13 cellular contexts compared by ENCODE assay signal in genomic region chr17:68908045-68908444, GRCh38. TPM values are rescaled to one million over a fixed set of nuclear protein-coding genes. Genes with fewer than 3 reads are reported as not detected.
DNase-seq lines count a peak whose midpoint lies in the region; ATAC-seq and TF ChIP-seq lines count a peak whose summit lies in the region.
"Had no signal": no experiment of that assay in that cellular context is flagged by ENCODE, and none has a peak within 500 bp of the region (broad histone marks: within the 10 kb centered on the region; RNA-seq: fewer than 3 reads in every experiment).

No MANE protein-coding gene starts in this region.

- H3K27ac Mint-ChIP-seq in WTC11 (no peak overlapping the region), GM23338 (no peak overlapping the region)
- H3K27ac Mint-ChIP-seq: activated T-cell treated with anti-CD3 and anti-CD28 coated beads, Interleukin-2, amount 50 U/mL, for 72 hours had no signal

- H3K9me3 ChIP-seq in sigmoid colon, result no peaks in the 10 kb centered on the region

- CTCF ChIA-PET in WTC11 (lab: Charles Lee), result interaction anchor here (1.8 kb wide), 1 partner anchor 136 kb away, joined by 8 read pairs; no protein-coding TSS in a partner anchor

- POLR2A ChIA-PET in WTC11 (lab: Charles Lee), result no interaction called here

- H3K27me3 Mint-ChIP-seq in WTC11 (ENCODE audit: low read depth) (no peaks in the 10 kb centered on the region), GM23338 (ENCODE audit: insufficient read depth, low read depth, poor library complexity) (no peaks in the 10 kb centered on the region)

- TF ChIP-seq EP300 in sigmoid colon (IDR thresholded peaks at IDR 0.05), result no peak

- H2AFZ ChIP-seq in GM23338, result no peak overlapping the region

- intact Hi-C loops in sigmoid colon (cut with DNase I), result loop anchor here (10.0 kb wide), 1 partner anchor 113 kb away; no protein-coding TSS in a partner anchor

- no peaks in the 10 kb centered on the region for H3K79me2 ChIP-seq in GM23338 (replicated peaks; ENCODE audit: insufficient read depth)

- H3K4me2 ChIP-seq in GM23338, result no peak overlapping the region

- WGBS in sigmoid colon, 2 donors, result 78 to 80% methylated on average over 2 of the region's 2 CpGs

- H3K9me3 Mint-ChIP-seq in WTC11 (peaks cover 8% of the 10 kb centered on the region), GM23338 (peaks cover 8% of the 10 kb centered on the region)
- H3K9me3 Mint-ChIP-seq: activated T-cell treated with anti-CD3 and anti-CD28 coated beads, Interleukin-2, amount 50 U/mL, for 72 hours had no signal

- no peak overlapping the region for H3K4me3 Mint-ChIP-seq in WTC11
- no peak overlapping the region for H3K4me3 Mint-ChIP-seq in GM23338
- H3K4me3 Mint-ChIP-seq: activated T-cell treated with anti-CD3 and anti-CD28 coated beads, Interleukin-2, amount 50 U/mL, for 72 hours had no signal

- H3F3A ChIP-seq in GM23338 (replicated peaks; ENCODE audit: low read depth), result no peaks in the 10 kb centered on the region

- H3K27me3 ChIP-seq in sigmoid colon (no peaks in the 10 kb centered on the region), GM23338 (ENCODE audit: insufficient read depth) (no peaks in the 10 kb centered on the region)

- H3K27ac ChIP-seq in sigmoid colon, result peak overlapping the region; percentile 5 to 65 (median 62)
- H3K27ac ChIP-seq in GM23338 (ENCODE audit: low read depth), result no peak overlapping the region

- H3K4me3 ChIP-seq in sigmoid colon (no peak overlapping the region), GM23338 (no peak overlapping the region)

- DNase-seq in WTC11 (ENCODE audit: low spot score), result no peak
- no peak for DNase-seq in sigmoid colon
- no peak for DNase-seq in C1 segment of cervical spinal cord (lab: John Stamatoyannopoulos, UW)
- DNase-seq in OCI-M2 (lab: John Stamatoyannopoulos, UW; ENCODE audit: unreplicated experiment), result no peak
- no peak for DNase-seq in GM23338 (ENCODE audit: low spot score)
- no peak for DNase-seq in SW 1271 (lab: John Stamatoyannopoulos, UW)
- DNase-seq: activated T-cell treated with anti-CD3 and anti-CD28 coated beads, Interleukin-2, amount 50 U/mL, for 72 hours; Calu3; NCI-H524 treated with DMSO at 0.1 percent for 48 hours; T1000 had no signal

- no peaks in the 10 kb centered on the region for H3K36me3 Mint-ChIP-seq in WTC11
- H3K36me3 Mint-ChIP-seq in GM23338 (ENCODE audit: low read depth), result peaks cover 3% of the 10 kb centered on the region; the same call in 2 of the 3 replicates

- no peaks in the 10 kb centered on the region for H4K20me1 ChIP-seq in GM23338 (replicated peaks; ENCODE audit: insufficient read depth)

- H3K36me3 ChIP-seq in sigmoid colon (no peaks in the 10 kb centered on the region), GM23338 (ENCODE audit: insufficient read depth) (no peaks in the 10 kb centered on the region)

- TF ChIP-seq POLR2A in sigmoid colon (IDR thresholded peaks at IDR 0.05), result no peak

- H3K4me1 ChIP-seq in sigmoid colon (peaks cover 0 to 34% (median 26%) of the 10 kb centered on the region in 4 donors), GM23338 (ENCODE audit: insufficient read depth) (no peaks in the 10 kb centered on the region)

- ATAC-seq in GM18909 (IDR thresholded peaks at IDR 0.05; ENCODE audit: poor library complexity, unreplicated experiment) (peak; percentile 57), HG02642 (IDR thresholded peaks at IDR 0.05; ENCODE audit: poor library complexity, unreplicated experiment) (peak; percentile 69), WTC11 (no peak), GM23338 (no peak)
- ATAC-seq: activated T-cell treated with anti-CD3 and anti-CD28 coated beads, Interleukin-2, amount 50 U/mL, for 72 hours had no signal

- TF ChIP-seq CTCF in WTC11 (IDR thresholded peaks at IDR 0.05), result no peak
- TF ChIP-seq CTCF in sigmoid colon (IDR thresholded peaks at IDR 0.05), result no peak
- no peak for TF ChIP-seq CTCF in GM23338 (conservative IDR thresholded peaks at IDR 0.05; ENCODE audit: low read depth in 2 of 2)

- H3K4me1 Mint-ChIP-seq in WTC11 (0 out of 2 replicates have a peak, but pooled peaks cover 2% of the 10 kb centered on the region), GM23338 (no peaks in the 10 kb centered on the region)

- H3K9me2 ChIP-seq in GM23338 (ENCODE audit: insufficient read depth), result no peaks in the 10 kb centered on the region

TF ChIP-seq in WTC11, 78 proteins besides CTCF, POLR2A, EP300 and RAD21:
- TF ChIP-seq GABPB1 (CRISPR knock-in tag; IDR thresholded peaks at IDR 0.05) (peak; percentile 54; the same call in 1 of the 2 replicates), CBFB (CRISPR knock-in tag; IDR thresholded peaks at IDR 0.05; ENCODE audit: low read depth) (no peak)
TF ChIP-seq in WTC11: peak in this region for 1.

TF ChIP-seq in GM23338, 12 proteins besides CTCF, POLR2A, EP300 and RAD21 (continues in another document):
- no peak for TF ChIP-seq ZNF331 (CRISPR knock-in tag; IDR thresholded peaks at IDR 0.05; ENCODE audit: low read depth)
- TF ChIP-seq REST (IDR thresholded peaks at IDR 0.05; ENCODE audit: unreplicated experiment), result no peak
- TF ChIP-seq POLR2AphosphoS5 (IDR thresholded peaks at IDR 0.05; ENCODE audit: low read depth), result no peak
- no peak for TF ChIP-seq STAT1 (IDR thresholded peaks at IDR 0.05; ENCODE audit: unreplicated experiment)
- TF ChIP-seq EZH2 (IDR thresholded peaks at IDR 0.05; ENCODE audit: low read depth, unreplicated experiment), result no peak
- no peak for TF ChIP-seq ETS1 (IDR thresholded peaks at IDR 0.05)

RNA-seq across cellular contexts. Expression of gene ABCA8, which starts 47.1 kb away (rescaled TPM):
- total RNA-seq in WTC11 (2021), result 0.15 to 0.25 TPM (median 0.21 TPM) in 3 replicates
- total RNA-seq in sigmoid colon, result 10 to 100 TPM; 20.0 to 71.5 (median 51.8) TPM
- polyA plus RNA-seq in sigmoid colon, result 1 to 10 TPM; 2.8 to 7.0 (median 3.0) TPM
- not detected in 2 replicates for total RNA-seq in GM23338 (2014; rRNA removed; shearing (Covaris generic))
- not detected in 2 replicates for polyA plus RNA-seq in GM23338 (2016; fragmentation: Nextera tagmentation; extraction: Ambion mirVana)
- total RNA-seq: activated T-cell treated with anti-CD3 and anti-CD28 coated beads, Interleukin-2, amount 50 U/mL, for 72 hours; Calu3; kidney epithelial cell had no signal

Comparison
In these comparisons a context has a peak if more than half of its experiments do, and no peak if none do; other contexts are left out.
1. ATAC-seq: peak in GM18909 (single experiment) and HG02642 (single experiment); none in WTC11 (single experiment) and GM23338 (single experiment).
2. RNA of gene ABCA8, which starts 47.1 kb away (total RNA-seq): 20.0 to 71.5 TPM in sigmoid colon; 0.15 to 0.25 TPM in WTC11 and not detected in GM23338; every median in the first group is over 10 times any median in the second.